In genomic region chr2:118937817-118938216, GRCh38 we compare ENCODE assay signal across 30 cellular contexts. TPM values are rescaled to one million over a fixed set of nuclear protein-coding genes. Genes with fewer than 3 reads are reported as not detected.
"Had no signal": no experiment of that assay in that cellular context is flagged by ENCODE, and none has a peak within 500 bp of the region (broad histone marks: within the 10 kb centered on the region; RNA-seq: fewer than 3 reads in every experiment).

No MANE protein-coding gene starts in this region.

- ATAC-seq: activated CD4-positive, alpha-beta T cell treated with anti-CD3 and anti-CD28 coated beads for 36 hours; activated CD8-positive, alpha-beta memory T cell treated with anti-CD3 and anti-CD28 coated beads, Interleukin-2, amount 10 ng/mL, durations not matched to agents 7 days and 5 days; activated CD8-positive, alpha-beta T cell treated with anti-CD3 and anti-CD28 coated beads, Interleukin-2, amount 10 ng/mL, durations not matched to agents 7 days and 5 days; activated naive CD8-positive, alpha-beta T cell treated with anti-CD3 and anti-CD28 coated beads, Interleukin-2, amount 50 U/mL, for 24 hours had no signal

- H3K36me3 ChIP-seq: ascending aorta, cardiac muscle cell had no signal

- H3K27me3 ChIP-seq: ascending aorta had no signal

- DNase-seq: activated B cell treated with CpG ODN at 0.5 μM for 24 hours; activated CD4-positive, alpha-beta memory T cell treated with anti-CD3 and anti-CD28 coated beads, Interleukin-2, amount 10 ng/mL, durations not matched to agents 7 days and 5 days; activated CD4-positive, alpha-beta T cell treated with anti-CD3 and anti-CD28 coated beads for 36 hours; activated CD4-positive, alpha-beta T cell treated with anti-CD3 and anti-CD28 coated beads for 48 hours; activated CD4-positive, alpha-beta T cell treated with anti-CD3 and anti-CD28 coated beads, Interleukin-2, amount 10 ng/mL, durations not matched to agents 7 days and 5 days; activated CD4-positive, alpha-beta T cell treated with anti-CD3 and anti-CD28 coated beads, Interleukin-2, amount 50 U/mL, for 48 hours; activated CD4-positive, CD25-positive, alpha-beta regulatory T cell treated with anti-CD3 and anti-CD28 coated beads, Interleukin-2, amount 50 U/mL, for 72 hours; activated CD8-positive, alpha-beta memory T cell treated with anti-CD3 and anti-CD28 coated beads for 24 hours; activated CD8-positive, alpha-beta memory T cell treated with anti-CD3 and anti-CD28 coated beads, Interleukin-2, amount 10 ng/mL, durations not matched to agents 7 days and 5 days; activated CD8-positive, alpha-beta memory T cell treated with anti-CD3 and anti-CD28 coated beads, Interleukin-2, amount 50 U/mL, for 48 hours; activated CD8-positive, alpha-beta T cell treated with anti-CD3 and anti-CD28 coated beads, Interleukin-2, amount 10 ng/mL, durations not matched to agents 7 days and 5 days; activated effector memory CD4-positive, alpha-beta T cell treated with Interleukin-2 at 50 U/mL for 16 hours; activated gamma-delta T cell; activated naive CD4-positive, alpha-beta T cell treated with anti-CD3 and anti-CD28 coated beads, Interleukin-2, amount 10 ng/mL, durations not matched to agents 7 days and 5 days; activated naive CD4-positive, alpha-beta T cell treated with Interleukin-2 at 50 U/mL for 16 hours; activated naive CD8-positive, alpha-beta T cell treated with anti-CD3 and anti-CD28 coated beads, Interleukin-2, amount 10 ng/mL, durations not matched to agents 7 days and 5 days; activated naive CD8-positive, alpha-beta T cell treated with anti-CD3 and anti-CD28 coated beads, Interleukin-2, amount 50 U/mL, for 24 hours; activated T-cell treated with anti-CD3 and anti-CD28 coated beads, Interleukin-2, amount 50 U/mL, for 24 hours; activated T-cell treated with anti-CD3 and anti-CD28 coated beads, Interleukin-2, amount 50 U/mL, for 48 hours; amygdala; anterior cingulate cortex; caudate nucleus; T-helper 1 cell; T-helper 2 cell; T-helper 9 cell had no signal

- H3K27ac ChIP-seq: ascending aorta, cardiac muscle cell, VCaP had no signal

- H3K4me1 ChIP-seq: ascending aorta had no signal

- H3K4me3 ChIP-seq: ascending aorta, cardiac muscle cell had no signal

RNA-seq across cellular contexts. Expression of gene MARCO, which starts 4.2 kb away (rescaled TPM):
- total RNA-seq: activated B cell treated with CpG ODN at 0.5 μM for 24 hours; activated CD4-positive, alpha-beta memory T cell treated with anti-CD3 and anti-CD28 coated beads, Interleukin-2, amount 10 ng/mL, durations not matched to agents 7 days and 5 days; activated CD4-positive, alpha-beta T cell treated with anti-CD3 and anti-CD28 coated beads for 36 hours; activated CD4-positive, alpha-beta T cell treated with anti-CD3 and anti-CD28 coated beads, Interleukin-2, amount 10 ng/mL, durations not matched to agents 7 days and 5 days; activated CD8-positive, alpha-beta memory T cell treated with anti-CD3 and anti-CD28 coated beads, Interleukin-2, amount 10 ng/mL, durations not matched to agents 7 days and 5 days; activated CD8-positive, alpha-beta T cell treated with anti-CD3 and anti-CD28 coated beads, Interleukin-2, amount 10 ng/mL, durations not matched to agents 7 days and 5 days; activated T-helper 2 cell treated with anti-CD3 and anti-CD28 coated beads, Interferon-gamma antibody, Interleukin-2, Interleukin-4, amounts not matched to agents 10 μg/mL and 5 μg/mL and 100 μg/mL, durations not matched to agents 14 hours and 24 hours and 36 hours; bronchial epithelial cell; cardiac muscle cell had no signal
